In genomic region chr15:91142097-91142744, GRCh38 we compare ENCODE assay signal across 11 cellular contexts. TPM values are rescaled to one million over a fixed set of nuclear protein-coding genes. Genes with fewer than 3 reads are reported as not detected.
DNase-seq lines count a peak whose midpoint lies in the region; ATAC-seq, FAIRE-seq and TF ChIP-seq lines count a peak whose summit lies in the region.
"Had no signal": no experiment of that assay in that cellular context is flagged by ENCODE, and none has a peak within 500 bp of the region (broad histone marks: within the 10 kb centered on the region; RNA-seq: fewer than 3 reads in every experiment).

No MANE protein-coding gene starts in this region.

- H3K4me3 ChIP-seq in aorta (ENCODE audit: low read length in 2 of 2) = no peak overlapping the region
- H3K4me3 ChIP-seq: mucosa of descending colon had no signal

- intact Hi-C loops in aorta (cut with DNase I) = no loop called here

- peaks cover 47% of the 10 kb centered on the region for H3K27me3 Mint-ChIP-seq in activated T-cell treated with anti-CD3 and anti-CD28 coated beads, Interleukin-2, amount 50 U/mL, for 72 hours (ENCODE audit: low read depth)

- H3K9me3 Mint-ChIP-seq in activated T-cell treated with anti-CD3 and anti-CD28 coated beads, Interleukin-2, amount 50 U/mL, for 72 hours = no peaks in the 10 kb centered on the region
- H3K9me3 Mint-ChIP-seq: activated naive CD8-positive, alpha-beta T cell treated with anti-CD3 and anti-CD28 coated beads, Interleukin-2, amount 10 ng/mL, durations not matched to agents 7 days and 5 days had no signal

- peak; percentile 5 for FAIRE-seq in islet of Langerhans (lab: Jason Lieb, UNC)

- H3K36me3 Mint-ChIP-seq in activated T-cell treated with anti-CD3 and anti-CD28 coated beads, Interleukin-2, amount 50 U/mL, for 72 hours (ENCODE audit: insufficient read depth in 2 of 2) = no peaks in the 10 kb centered on the region
- H3K36me3 Mint-ChIP-seq: activated naive CD8-positive, alpha-beta T cell treated with anti-CD3 and anti-CD28 coated beads, Interleukin-2, amount 10 ng/mL, durations not matched to agents 7 days and 5 days had no signal

- TF ChIP-seq CTCF in C4-2B (conservative IDR thresholded peaks at IDR 0.05) = peak; percentile 86

- in situ Hi-C loops in SK-MEL-5 (cut with HindIII; ENCODE audit: low pct_unique_long_range_greater_than_20kb, low sequenced_read_pairs) = no loop called here

- H3K9me3 ChIP-seq in aorta (ENCODE audit: control insufficient read depth, low read length) = peaks cover 4% of the 10 kb centered on the region
- H3K9me3 ChIP-seq: mucosa of descending colon had no signal

- 71 to 81% methylated on average over 1 of the region's 1 CpG for WGBS in aorta, 2 donors

- no peak overlapping the region for H3K4me3 Mint-ChIP-seq in activated T-cell treated with anti-CD3 and anti-CD28 coated beads, Interleukin-2, amount 50 U/mL, for 72 hours
- H3K4me3 Mint-ChIP-seq: activated naive CD8-positive, alpha-beta T cell treated with anti-CD3 and anti-CD28 coated beads, Interleukin-2, amount 10 ng/mL, durations not matched to agents 7 days and 5 days had no signal

- peak; percentile 50 for ATAC-seq in GM19463 (IDR thresholded peaks at IDR 0.05; ENCODE audit: unreplicated experiment)
- ATAC-seq in activated T-cell treated with anti-CD3 and anti-CD28 coated beads, Interleukin-2, amount 50 U/mL, for 72 hours (replicated peaks in 1 of 2) = no peak
- no peak for ATAC-seq in aorta (ENCODE audit: low FRiP score)
- ATAC-seq: mucosa of descending colon had no signal

- no peaks in the 10 kb centered on the region for H3K36me3 ChIP-seq in aorta (ENCODE audit: control insufficient read depth in 1 of 2, insufficient read depth in 2 of 2, low read length in 1 of 2)

- no peak overlapping the region for H3K27ac ChIP-seq in C4-2B
- no peak overlapping the region for H3K27ac ChIP-seq in aorta (ENCODE audit: low read depth in 1 of 2, low read length in 2 of 2)

- DNase-seq in SK-MEL-5 (ENCODE audit: low read depth, low spot score) = peak; percentile 41
- DNase-seq in activated T-cell treated with anti-CD3 and anti-CD28 coated beads, Interleukin-2, amount 50 U/mL, for 72 hours = no peak
- no peak for DNase-seq in NCI-H128 (lab: John Stamatoyannopoulos, UW; ENCODE audit: unreplicated experiment)
- DNase-seq in iPS-NIHi11 (ENCODE audit: low spot score) = no peak
- DNase-seq in aorta = no peak
- DNase-seq: activated naive CD8-positive, alpha-beta T cell treated with anti-CD3 and anti-CD28 coated beads, Interleukin-2, amount 10 ng/mL, durations not matched to agents 7 days and 5 days; mucosa of descending colon had no signal

- H3K27ac Mint-ChIP-seq in activated T-cell treated with anti-CD3 and anti-CD28 coated beads, Interleukin-2, amount 50 U/mL, for 72 hours = no peak overlapping the region
- H3K27ac Mint-ChIP-seq: activated naive CD8-positive, alpha-beta T cell treated with anti-CD3 and anti-CD28 coated beads, Interleukin-2, amount 10 ng/mL, durations not matched to agents 7 days and 5 days had no signal

- peaks cover 0 to 1% of the 10 kb centered on the region in 2 donors for H3K27me3 ChIP-seq in aorta (ENCODE audit: control insufficient read depth in 1 of 2, insufficient read depth in 2 of 2, low read length in 1 of 2)

- H3K4me1 ChIP-seq in aorta (ENCODE audit: control insufficient read depth in 1 of 2, insufficient read depth in 2 of 2, low read length in 2 of 2) = no peaks in the 10 kb centered on the region

- no peaks in the 10 kb centered on the region for H3K4me1 Mint-ChIP-seq in activated T-cell treated with anti-CD3 and anti-CD28 coated beads, Interleukin-2, amount 50 U/mL, for 72 hours (ENCODE audit: low read depth)
- H3K4me1 Mint-ChIP-seq: activated naive CD8-positive, alpha-beta T cell treated with anti-CD3 and anti-CD28 coated beads, Interleukin-2, amount 10 ng/mL, durations not matched to agents 7 days and 5 days had no signal

RNA-seq across cellular contexts. Expression of gene SV2B, which starts 42.2 kb away (rescaled TPM):
- 0.11 and 0.18 TPM in 2 replicates for total RNA-seq in SK-MEL-5 (2014; rRNA removed; shearing (Covaris generic))
- polyA plus RNA-seq in SK-MEL-5 (2015; cell fraction: cytosol; rRNA removed) = 0.01 and 0.28 TPM in 2 replicates
- polyA plus RNA-seq in SK-MEL-5 (2015; cell fraction: nucleus; rRNA removed) = not detected in 2 replicates
- total RNA-seq in activated T-cell treated with anti-CD3 and anti-CD28 coated beads, Interleukin-2, amount 50 U/mL, for 72 hours = under 1 TPM; 0.17 to 0.30 TPM
- total RNA-seq in aorta = 1 to 10 TPM; 2.5 to 6.4 TPM
- not detected for polyA plus RNA-seq in aorta
- total RNA-seq: M059J had no signal
